Comparison of ENCODE assay signal across 18 cellular contexts in genomic region chr10:46091080-46091833, GRCh38. TPM values are rescaled to one million over a fixed set of nuclear protein-coding genes. Genes with fewer than 3 reads are reported as not detected.
DNase-seq lines count a peak whose midpoint lies in the region; TF ChIP-seq lines count a peak whose summit lies in the region.
"Had no signal": no experiment of that assay in that cellular context is flagged by ENCODE, and none has a peak within 500 bp of the region (broad histone marks: within the 10 kb centered on the region; RNA-seq: fewer than 3 reads in every experiment).

No MANE protein-coding gene starts in this region.

- peak overlapping the region; percentile 14 for H3K27ac Mint-ChIP-seq in activated CD4-positive, alpha-beta memory T cell treated with anti-CD3 and anti-CD28 coated beads for 36 hours
- H3K27ac Mint-ChIP-seq in activated CD4-positive, alpha-beta memory T cell treated with anti-CD3 and anti-CD28 coated beads, Interleukin-2, amount 10 ng/mL, durations not matched to agents 7 days and 5 days: no peak overlapping the region
- peak overlapping the region; percentile 47 for H3K27ac Mint-ChIP-seq in activated naive CD8-positive, alpha-beta T cell treated with anti-CD3 and anti-CD28 coated beads for 36 hours
- no peak overlapping the region for H3K27ac Mint-ChIP-seq in neural progenitor cell

- intact Hi-C loops in activated CD4-positive, alpha-beta memory T cell treated with anti-CD3 and anti-CD28 coated beads for 36 hours (cut with micrococcal nuclease): loop anchor here (5.0 kb wide), 2 partner anchors 59 to 176 kb away; partner anchors contain the start of gene NCOA4
- intact Hi-C loops in transverse colon (cut with DNase I; ENCODE audit: low total_unique reads): no loop called here

- H3K9me3 ChIP-seq in neutrophil: no peaks in the 10 kb centered on the region
- no peaks in the 10 kb centered on the region for H3K9me3 ChIP-seq in transverse colon
- no peaks in the 10 kb centered on the region for H3K9me3 ChIP-seq in neural progenitor cell (ENCODE audit: low read depth)
- H3K9me3 ChIP-seq: HAP-1, heart left ventricle, left ventricle myocardium inferior had no signal

- no peak overlapping the region for H3K4me3 Mint-ChIP-seq in activated CD4-positive, alpha-beta memory T cell treated with anti-CD3 and anti-CD28 coated beads for 36 hours
- H3K4me3 Mint-ChIP-seq in activated CD4-positive, alpha-beta memory T cell treated with anti-CD3 and anti-CD28 coated beads, Interleukin-2, amount 10 ng/mL, durations not matched to agents 7 days and 5 days: no peak overlapping the region
- H3K4me3 Mint-ChIP-seq in activated naive CD8-positive, alpha-beta T cell treated with anti-CD3 and anti-CD28 coated beads for 36 hours: no peak overlapping the region
- H3K4me3 Mint-ChIP-seq in neural progenitor cell: no peak overlapping the region

- H3K27ac ChIP-seq in neutrophil: peak overlapping the region; percentile 98
- peak overlapping the region in 1 of 4 donors; percentile 46 for H3K27ac ChIP-seq in transverse colon
- no peak overlapping the region for H3K27ac ChIP-seq in neural progenitor cell
- H3K27ac ChIP-seq: heart left ventricle, left ventricle myocardium inferior had no signal

- peak overlapping the region; percentile 48 to 63 for H3K4me3 ChIP-seq in neutrophil (ENCODE audit: low read depth in 1 of 2, low read length in 1 of 2)
- H3K4me3 ChIP-seq in transverse colon: no peak overlapping the region
- no peak overlapping the region for H3K4me3 ChIP-seq in neural progenitor cell
- H3K4me3 ChIP-seq: HAP-1, heart left ventricle, left ventricle myocardium inferior had no signal

- no peaks in the 10 kb centered on the region for H4K20me1 ChIP-seq in neural progenitor cell (ENCODE audit: low read depth)

- H3K36me3 Mint-ChIP-seq in activated CD4-positive, alpha-beta memory T cell treated with anti-CD3 and anti-CD28 coated beads for 36 hours: no peaks in the 10 kb centered on the region
- H3K36me3 Mint-ChIP-seq in activated CD4-positive, alpha-beta memory T cell treated with anti-CD3 and anti-CD28 coated beads, Interleukin-2, amount 10 ng/mL, durations not matched to agents 7 days and 5 days (ENCODE audit: low read depth): no peaks in the 10 kb centered on the region
- no peaks in the 10 kb centered on the region for H3K36me3 Mint-ChIP-seq in activated naive CD8-positive, alpha-beta T cell treated with anti-CD3 and anti-CD28 coated beads for 36 hours
- H3K36me3 Mint-ChIP-seq in neural progenitor cell: no peaks in the 10 kb centered on the region

- peaks cover 5% of the 10 kb centered on the region for H3K4me1 Mint-ChIP-seq in activated CD4-positive, alpha-beta memory T cell treated with anti-CD3 and anti-CD28 coated beads for 36 hours (ENCODE audit: low read depth)
- peaks cover 18% of the 10 kb centered on the region for H3K4me1 Mint-ChIP-seq in activated CD4-positive, alpha-beta memory T cell treated with anti-CD3 and anti-CD28 coated beads, Interleukin-2, amount 10 ng/mL, durations not matched to agents 7 days and 5 days
- peaks cover 18% of the 10 kb centered on the region for H3K4me1 Mint-ChIP-seq in activated naive CD8-positive, alpha-beta T cell treated with anti-CD3 and anti-CD28 coated beads for 36 hours
- H3K4me1 Mint-ChIP-seq in neural progenitor cell: peaks cover 8% of the 10 kb centered on the region

- H3K4me2 ChIP-seq in neural progenitor cell: no peak overlapping the region

- no peaks in the 10 kb centered on the region for H3K27me3 Mint-ChIP-seq in activated CD4-positive, alpha-beta memory T cell treated with anti-CD3 and anti-CD28 coated beads for 36 hours
- H3K27me3 Mint-ChIP-seq in activated CD4-positive, alpha-beta memory T cell treated with anti-CD3 and anti-CD28 coated beads, Interleukin-2, amount 10 ng/mL, durations not matched to agents 7 days and 5 days: no peaks in the 10 kb centered on the region
- no peaks in the 10 kb centered on the region for H3K27me3 Mint-ChIP-seq in activated naive CD8-positive, alpha-beta T cell treated with anti-CD3 and anti-CD28 coated beads for 36 hours
- peaks cover 2% of the 10 kb centered on the region for H3K27me3 Mint-ChIP-seq in neural progenitor cell (ENCODE audit: insufficient read depth, low read depth)

- H3K4me1 ChIP-seq in neutrophil (ENCODE audit: control insufficient read depth in 1 of 2, insufficient read depth in 1 of 2, low read depth in 1 of 2, low read length in 1 of 2) (peaks cover 67 to 84% of the 10 kb centered on the region in 2 experiments), transverse colon (peaks cover 0 to under 1% (median 0%) of the 10 kb centered on the region in 4 donors), neural progenitor cell (peaks cover 12% of the 10 kb centered on the region)
- H3K4me1 ChIP-seq: left ventricle myocardium inferior had no signal

- H3K79me2 ChIP-seq in neural progenitor cell (ENCODE audit: low read depth): no peaks in the 10 kb centered on the region

- no peak for TF ChIP-seq CTCF in neutrophil (IDR thresholded peaks at IDR 0.05)
- no peak for TF ChIP-seq CTCF in transverse colon (IDR thresholded peaks at IDR 0.05)
- TF ChIP-seq CTCF in neural progenitor cell (IDR thresholded peaks at IDR 0.05): no peak

- no peaks in the 10 kb centered on the region for H3K9me3 Mint-ChIP-seq in activated CD4-positive, alpha-beta memory T cell treated with anti-CD3 and anti-CD28 coated beads for 36 hours
- H3K9me3 Mint-ChIP-seq in activated CD4-positive, alpha-beta memory T cell treated with anti-CD3 and anti-CD28 coated beads, Interleukin-2, amount 10 ng/mL, durations not matched to agents 7 days and 5 days: no peaks in the 10 kb centered on the region
- peaks cover 2% of the 10 kb centered on the region for H3K9me3 Mint-ChIP-seq in activated naive CD8-positive, alpha-beta T cell treated with anti-CD3 and anti-CD28 coated beads for 36 hours
- no peaks in the 10 kb centered on the region for H3K9me3 Mint-ChIP-seq in neural progenitor cell

- DNase-seq in activated CD4-positive, alpha-beta memory T cell treated with anti-CD3 and anti-CD28 coated beads for 36 hours: peak; percentile 25
- no peak for DNase-seq in activated CD4-positive, alpha-beta memory T cell treated with anti-CD3 and anti-CD28 coated beads, Interleukin-2, amount 10 ng/mL, durations not matched to agents 7 days and 5 days
- peak; percentile 30 for DNase-seq in NAMALWA (ENCODE audit: low spot score)
- DNase-seq in activated naive CD8-positive, alpha-beta T cell treated with anti-CD3 and anti-CD28 coated beads for 36 hours: no peak
- no peak for DNase-seq in transverse colon
- no peak for DNase-seq in neural progenitor cell (ENCODE audit: low spot score)
- no peak for DNase-seq in NCI-H82 treated with DMSO at 0.1 percent for 48 hours (lab: John Stamatoyannopoulos, UW; ENCODE audit: unreplicated experiment)
- DNase-seq: caudate nucleus, DMS79, heart left ventricle, left ventricle myocardium inferior, NCI-H1417, NCI-H524, nucleus accumbens had no signal

- H3F3A ChIP-seq in neural progenitor cell (ENCODE audit: low read depth): no peaks in the 10 kb centered on the region

- no peak overlapping the region for H2AFZ ChIP-seq in neural progenitor cell (replicated peaks)

- TF ChIP-seq POLR2A in transverse colon (IDR thresholded peaks at IDR 0.05): no peak

- POLR2A ChIA-PET in activated CD4-positive, alpha-beta memory T cell treated with anti-CD3 and anti-CD28 coated beads for 36 hours (lab: Charles Lee): no interaction called here
- POLR2A ChIA-PET in activated CD4-positive, alpha-beta memory T cell treated with anti-CD3 and anti-CD28 coated beads, Interleukin-2, amount 10 ng/mL, durations not matched to agents 7 days and 5 days (lab: Charles Lee): interaction anchor here (1.0 to 1.1 kb wide), 2 partner anchors 11 to 59 kb away, joined by 3 to 4 read pairs; no protein-coding TSS in a partner anchor

- in situ Hi-C loops in transverse colon (cut with MboI; ENCODE audit: low pct_ligation_motif_present in 1 of 4, low pct_unique_long_range_greater_than_20kb in 1 of 4, low sequenced_read_pairs in 3 of 4): no loop called here

- CTCF ChIA-PET in activated CD4-positive, alpha-beta memory T cell treated with anti-CD3 and anti-CD28 coated beads for 36 hours (lab: Charles Lee): no interaction called here
- CTCF ChIA-PET in activated CD4-positive, alpha-beta memory T cell treated with anti-CD3 and anti-CD28 coated beads, Interleukin-2, amount 10 ng/mL, durations not matched to agents 7 days and 5 days (lab: Charles Lee): interaction anchor here (2.0 kb wide), 1 partner anchor 62 kb away, joined by 7 read pairs; no protein-coding TSS in a partner anchor

- H3K27me3 ChIP-seq in neutrophil: no peaks in the 10 kb centered on the region
- H3K27me3 ChIP-seq in transverse colon: no peaks in the 10 kb centered on the region
- H3K27me3 ChIP-seq in neural progenitor cell: no peaks in the 10 kb centered on the region
- H3K27me3 ChIP-seq: heart left ventricle had no signal

- H3K36me3 ChIP-seq in neutrophil (peaks cover 6% of the 10 kb centered on the region), transverse colon (no peaks in the 10 kb centered on the region), neural progenitor cell (no peaks in the 10 kb centered on the region)
- H3K36me3 ChIP-seq: HAP-1, heart left ventricle, left ventricle myocardium inferior had no signal

- TF ChIP-seq EP300 in transverse colon (IDR thresholded peaks at IDR 0.05; ENCODE audit: low read depth): no peak

- H3K9ac ChIP-seq in neural progenitor cell: no peak overlapping the region

- 73% methylated on average over 9 of the region's 9 CpGs; no CpG with 5 or more reads in 1 of the 2 donors for WGBS in transverse colon (ENCODE audit: low coverage in 1 of 2), 2 donors

RNA-seq across cellular contexts. Expression of gene MSMB, which starts 45.2 kb away (rescaled TPM):
- not detected for total RNA-seq in activated CD4-positive, alpha-beta memory T cell treated with anti-CD3 and anti-CD28 coated beads for 36 hours
- not detected for total RNA-seq in activated CD4-positive, alpha-beta memory T cell treated with anti-CD3 and anti-CD28 coated beads, Interleukin-2, amount 10 ng/mL, durations not matched to agents 7 days and 5 days
- not detected for total RNA-seq in activated naive CD8-positive, alpha-beta T cell treated with anti-CD3 and anti-CD28 coated beads for 36 hours
- total RNA-seq in transverse colon: not detected
- not detected in 2 replicates for total RNA-seq in neural progenitor cell (ENCODE audit: low replicate concordance)
- total RNA-seq: epithelial cell of proximal tubule, heart left ventricle, HT1080, left ventricle myocardium inferior had no signal

Comparison
In these comparisons a context has a peak if more than half of its experiments do, and no peak if none do; other contexts are left out.
1. DNase-seq: peak in activated CD4-positive, alpha-beta memory T cell treated with anti-CD3 and anti-CD28 coated beads for 36 hours (single experiment) and NAMALWA (single experiment); none in activated CD4-positive, alpha-beta memory T cell treated with anti-CD3 and anti-CD28 coated beads, Interleukin-2, amount 10 ng/mL, durations not matched to agents 7 days and 5 days (single experiment), activated naive CD8-positive, alpha-beta T cell treated with anti-CD3 and anti-CD28 coated beads for 36 hours (single experiment), transverse colon (single experiment), neural progenitor cell (single experiment) and NCI-H82 treated with DMSO at 0.1 percent for 48 hours (single experiment).
2. H3K27ac Mint-ChIP-seq: peak in activated CD4-positive, alpha-beta memory T cell treated with anti-CD3 and anti-CD28 coated beads for 36 hours (single experiment) and activated naive CD8-positive, alpha-beta T cell treated with anti-CD3 and anti-CD28 coated beads for 36 hours (single experiment); none in activated CD4-positive, alpha-beta memory T cell treated with anti-CD3 and anti-CD28 coated beads, Interleukin-2, amount 10 ng/mL, durations not matched to agents 7 days and 5 days (single experiment) and neural progenitor cell (single experiment).
3. H3K4me3 ChIP-seq: peak in neutrophil (2 of 2); none in transverse colon (0 of 4) and neural progenitor cell (single experiment).